Comparison of ENCODE assay signal across 24 cellular contexts in genomic region chr2:15738965-15739364, GRCh38.
"Had no signal": no experiment of that assay in that cellular context is flagged by ENCODE, and none has a peak within 500 bp of the region (broad histone marks: within the 10 kb centered on the region; RNA-seq: fewer than 3 reads in every experiment).

No MANE protein-coding gene starts in this region.

- DNase-seq: colonic mucosa; cortex of kidney; dermis blood vessel endothelial cell; dorsolateral prefrontal cortex; effector CD4-positive, alpha-beta T cell; effector CD8-positive, alpha-beta T cell; effector memory CD4-positive, alpha-beta T cell; effector memory CD8-positive, alpha-beta T cell; erythroblast; esophagus squamous epithelium; foreskin fibroblast; foreskin keratinocyte; foreskin melanocyte; gastrocnemius medialis; glutamatergic neuron; head of caudate nucleus; heart left ventricle; heart right ventricle had no signal

- H3K4me3 Mint-ChIP-seq: dendritic cell treated with granulocyte-macrophage colony-stimulating factor and Interleukin-4, amounts not matched to agents 40 ng/mL and 50 ng/mL, for 4 days; effector memory CD8-positive, alpha-beta T cell had no signal

- ATAC-seq: effector memory CD8-positive, alpha-beta T cell; esophagus mucosa; foreskin keratinocyte; gastrocnemius medialis; gastroesophageal sphincter; heart left ventricle; heart right ventricle had no signal

- H3K27me3 ChIP-seq: colonic mucosa, dorsolateral prefrontal cortex, esophagus muscularis mucosa, gastrocnemius medialis, gastroesophageal sphincter, heart left ventricle, heart right ventricle had no signal

- H3K27ac ChIP-seq: colonic mucosa, coronary artery, dorsolateral prefrontal cortex, epithelial cell of prostate, esophagus muscularis mucosa, esophagus squamous epithelium, foreskin keratinocyte, gastrocnemius medialis, gastroesophageal sphincter, heart left ventricle, heart right ventricle had no signal

- H3K36me3 ChIP-seq: colonic mucosa, esophagus muscularis mucosa, esophagus squamous epithelium, gastrocnemius medialis, gastroesophageal sphincter, heart left ventricle, heart right ventricle had no signal

- H3K27ac Mint-ChIP-seq: dendritic cell treated with granulocyte-macrophage colony-stimulating factor and Interleukin-4, amounts not matched to agents 40 ng/mL and 50 ng/mL, for 4 days; effector memory CD8-positive, alpha-beta T cell had no signal

- H3K4me3 ChIP-seq: colonic mucosa, coronary artery, dorsolateral prefrontal cortex, esophagus muscularis mucosa, esophagus squamous epithelium, gastrocnemius medialis, gastroesophageal sphincter, heart left ventricle, heart right ventricle had no signal

- H3K4me1 ChIP-seq: colonic mucosa, foreskin keratinocyte had no signal

- H3K9me3 ChIP-seq: colonic mucosa, esophagus squamous epithelium, gastrocnemius medialis had no signal

- H3K9me3 Mint-ChIP-seq: dendritic cell treated with granulocyte-macrophage colony-stimulating factor and Interleukin-4, amounts not matched to agents 40 ng/mL and 50 ng/mL, for 4 days; effector memory CD8-positive, alpha-beta T cell had no signal
